27 cellular contexts compared by ENCODE assay signal in genomic region chr2:64423303-64423702, GRCh38.
"Had no signal": no experiment of that assay in that cellular context is flagged by ENCODE, and none has a peak within 500 bp of the region (broad histone marks: within the 10 kb centered on the region; RNA-seq: fewer than 3 reads in every experiment).

No MANE protein-coding gene starts in this region.

- DNase-seq: activated CD4-positive, alpha-beta T cell treated with anti-CD3 and anti-CD28 coated beads for 48 hours; activated CD4-positive, alpha-beta T cell treated with anti-CD3 and anti-CD28 coated beads, Interleukin-2, amount 50 U/mL, for 4 hours; activated CD4-positive, CD25-positive, alpha-beta regulatory T cell treated with anti-CD3 and anti-CD28 coated beads, Interleukin-2, amount 50 U/mL, for 72 hours; activated CD8-positive, alpha-beta memory T cell treated with anti-CD3 and anti-CD28 coated beads, Interleukin-2, amount 50 U/mL, for 48 hours; activated CD8-positive, alpha-beta T cell treated with anti-CD3 and anti-CD28 coated beads, Interleukin-2, amount 10 ng/mL, durations not matched to agents 7 days and 5 days; activated effector memory CD4-positive, alpha-beta T cell treated with Interleukin-2 at 50 U/mL for 16 hours; activated naive CD4-positive, alpha-beta T cell; activated T-cell treated with anti-CD3 and anti-CD28 coated beads, Interleukin-2, amount 50 U/mL, for 1 hour; amniotic stem cell; Kasumi-1; KBM-7; NCI-H1048; NCI-H146; NCI-H1930; NCI-H2171; NCI-H226; NCI-H526; NCI-H774; NK-92 treated with Interleukin-12 subunit alpha and Interleukin-12 subunit beta, amount 100 ng/mL, for 24 hours; Peyer's patch; Right ventricle myocardium superior had no signal

- H3K36me3 ChIP-seq: ascending aorta, cardiac muscle cell, Peyer's patch, SJSA1 had no signal

- H3K4me3 ChIP-seq: ascending aorta, cardiac muscle cell, Peyer's patch, SJSA1 had no signal

- H3K4me1 ChIP-seq: ascending aorta, SJSA1 had no signal

- H3K9me3 ChIP-seq: ascending aorta, Peyer's patch, SJSA1 had no signal

- H3K27me3 ChIP-seq: ascending aorta, Peyer's patch, SJSA1 had no signal

- ATAC-seq: activated CD8-positive, alpha-beta T cell treated with anti-CD3 and anti-CD28 coated beads, Interleukin-2, amount 10 ng/mL, durations not matched to agents 7 days and 5 days; SK-N-SH treated with all-trans-retinoic acid at 6 μM for 48 hours; WTC11 had no signal

- H3K27ac ChIP-seq: ascending aorta, cardiac muscle cell, RWPE1, SJSA1 had no signal
